Comparison of ENCODE assay signal across 8 cellular contexts in the genomic region with DNA sequence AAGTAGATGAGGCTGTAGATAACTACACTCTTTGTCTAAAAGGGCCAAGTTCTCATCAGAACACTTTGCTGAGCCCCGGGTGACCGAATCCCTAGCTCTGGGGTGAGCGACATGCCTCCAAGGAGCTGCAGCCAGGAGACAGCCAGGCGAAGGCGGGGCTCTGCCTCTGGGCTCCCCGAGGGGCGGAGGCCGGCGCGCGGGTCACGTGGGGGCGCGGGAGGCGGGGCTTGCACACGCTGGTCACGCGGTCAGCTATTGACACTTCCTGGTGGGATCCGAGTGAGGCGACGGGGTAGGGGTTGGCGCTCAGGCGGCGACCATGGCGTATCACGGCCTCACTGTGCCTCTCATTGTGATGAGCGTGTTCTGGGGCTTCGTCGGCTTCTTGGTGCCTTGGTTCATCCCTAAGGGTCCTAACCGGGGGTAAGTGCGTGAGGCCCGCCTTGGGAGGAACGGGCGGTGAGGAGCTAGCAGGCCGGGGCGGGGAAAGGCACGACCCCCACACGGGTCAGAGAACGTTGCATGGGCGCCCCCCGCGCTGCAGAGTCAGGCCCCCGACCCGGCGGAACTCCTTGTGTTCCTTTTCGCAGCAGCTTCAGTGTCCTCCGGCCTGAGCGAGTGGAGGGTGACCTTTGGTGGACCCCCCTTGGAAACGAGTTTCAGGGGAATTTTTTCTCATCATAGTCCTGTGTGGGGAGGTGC. TPM values are rescaled to one million over a fixed set of nuclear protein-coding genes. Genes with fewer than 3 reads are reported as not detected.
DNase-seq lines count a peak whose midpoint lies in the region; ATAC-seq and TF ChIP-seq lines count a peak whose summit lies in the region.

Gene ATP6V0E1, plus strand, starts transcription at position 230 of the 702 bp plus-strand sequence. Its CDS starts 90 bp downstream, at position 320.

- TF ChIP-seq CTCF in natural killer cell (IDR thresholded peaks at IDR 0.05) = no peak

- peaks cover 29 to 31% of the 10 kb centered on the region in 2 donors for H3K4me1 Mint-ChIP-seq in natural killer cell

- peak within 1 kb of the TSS; percentile 94 to 98 for H3K27ac Mint-ChIP-seq in natural killer cell

- H3K9me3 Mint-ChIP-seq in natural killer cell = no peaks in the 10 kb centered on the region

- intact Hi-C loops in natural killer cell (cut with micrococcal nuclease) = loop anchor here (1.0 kb wide), 3 partner anchors 24 to 161 kb away; partner anchors contain the start of genes BNIP1 and RPL26L1

- H3K36me3 Mint-ChIP-seq in natural killer cell = no peaks in the 10 kb centered on the region

- DNase-seq in ELF-1 (ENCODE audit: low read depth, low spot score) = peak; percentile 97
- DNase-seq in H4 (ENCODE audit: low spot score) = peak; percentile 89
- peak; percentile 97 for DNase-seq in LoVo (ENCODE audit: low spot score)
- peak; percentile 92 for DNase-seq in activated T-helper 9 cell treated with anti-CD3 and anti-CD28 coated beads, Interleukin-2, amount 50 U/mL, for 16 hours (ENCODE audit: low read depth)
- peak; percentile 86 for DNase-seq in fibroblast of peridontal ligament (ENCODE audit: extremely low read depth)
- DNase-seq in natural killer cell = peak; percentile 98
- peak; percentile 92 for DNase-seq in stimulated activated naive CD4-positive, alpha-beta T cell treated with Interleukin-2 at 50 U/mL for 16 hours (lab: John Stamatoyannopoulos, UW)

- peak; percentile 92 for TF ChIP-seq POLR2A in Raji (IDR thresholded peaks at IDR 0.05; ENCODE audit: insufficient read depth, low read depth, low read length)

- no peaks in the 10 kb centered on the region for H3K27me3 Mint-ChIP-seq in natural killer cell (ENCODE audit: low read depth in 2 of 2)

- peak; percentile 84 to 96 (median 94) for ATAC-seq in natural killer cell

- H3K4me3 Mint-ChIP-seq in natural killer cell = peak within 1 kb of the TSS; percentile 98

RNA-seq across cellular contexts. Expression of gene ATP6V0E1, which starts in this region (rescaled TPM):
- total RNA-seq in H4 (2014; rRNA removed; shearing (Covaris generic)) = 304 and 321 TPM in 2 replicates
- 100 to 1,000 TPM; 101 to 141 (median 103) TPM for total RNA-seq in natural killer cell

Comparison
In these comparisons a context has a peak if more than half of its experiments do, and no peak if none do; other contexts are left out.
1. Peak in every context shown above with its lines: DNase-seq and ATAC-seq.